Comparison of ENCODE assay signal across 19 cellular contexts in the genomic region with DNA sequence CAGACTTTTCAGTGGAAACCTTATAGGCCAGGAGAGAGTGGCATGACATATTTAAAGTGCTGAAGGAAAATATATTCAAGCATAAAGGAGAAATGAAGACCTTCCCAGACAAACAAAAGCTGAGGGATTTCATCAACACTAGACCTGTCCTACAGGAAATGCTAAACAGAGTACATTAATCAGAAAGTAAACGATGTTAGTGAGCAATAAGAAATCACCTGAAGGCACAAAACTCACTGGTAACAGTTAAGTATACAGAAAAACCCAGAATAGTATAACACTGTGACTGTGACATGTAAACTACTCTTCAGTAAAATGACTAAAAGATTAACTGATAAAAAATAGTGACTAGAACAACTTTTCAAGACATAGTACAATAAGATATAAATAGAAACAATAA.
"Had no signal": no experiment of that assay in that cellular context is flagged by ENCODE, and none has a peak within 500 bp of the region (broad histone marks: within the 10 kb centered on the region; RNA-seq: fewer than 3 reads in every experiment).

No MANE protein-coding gene starts in this region.

- H3K4me1 Mint-ChIP-seq: activated naive CD4-positive, alpha-beta T cell treated with anti-CD3 and anti-CD28 coated beads, Interleukin-2, amount 50 U/mL, for 24 hours had no signal

- H3K27ac ChIP-seq: cardiac muscle cell, gastrocnemius medialis, heart left ventricle, pancreas, thoracic aorta had no signal

- H3K4me2 ChIP-seq: smooth muscle cell had no signal

- H3K27me3 Mint-ChIP-seq: activated CD4-positive, alpha-beta T cell treated with anti-CD3 and anti-CD28 coated beads, Interleukin-2, amount 10 ng/mL, durations not matched to agents 7 days and 5 days; activated naive CD4-positive, alpha-beta T cell treated with anti-CD3 and anti-CD28 coated beads, Interleukin-2, amount 50 U/mL, for 24 hours; effector memory CD8-positive, alpha-beta T cell; naive thymus-derived CD8-positive, alpha-beta T cell had no signal

- H3K27ac Mint-ChIP-seq: activated CD4-positive, alpha-beta T cell treated with anti-CD3 and anti-CD28 coated beads, Interleukin-2, amount 10 ng/mL, durations not matched to agents 7 days and 5 days; activated CD8-positive, alpha-beta T cell treated with anti-CD3 and anti-CD28 coated beads, Interleukin-2, amount 10 ng/mL, durations not matched to agents 7 days and 5 days; activated naive CD4-positive, alpha-beta T cell treated with anti-CD3 and anti-CD28 coated beads, Interleukin-2, amount 50 U/mL, for 24 hours; effector memory CD8-positive, alpha-beta T cell; naive thymus-derived CD8-positive, alpha-beta T cell; T-helper 1 cell treated with Interleukin-12 subunit alpha and Interleukin-12 subunit beta and Interleukin-4 antibody, amounts not matched to agents 30 μg/mL and 1 μg/mL, for 36 hours had no signal

- H3K4me3 ChIP-seq: cardiac muscle cell, gastrocnemius medialis, heart left ventricle, pancreas, smooth muscle cell, stomach, thoracic aorta had no signal

- ATAC-seq: activated CD4-positive, CD25-positive, alpha-beta regulatory T cell treated with anti-CD3 and anti-CD28 coated beads, Interleukin-2, amount 50 U/mL, for 24 hours; activated CD8-positive, alpha-beta T cell treated with anti-CD3 and anti-CD28 coated beads, Interleukin-2, amount 10 ng/mL, durations not matched to agents 7 days and 5 days; effector memory CD8-positive, alpha-beta T cell; gastrocnemius medialis; heart left ventricle; naive thymus-derived CD8-positive, alpha-beta T cell; pancreas; sciatic nerve had no signal

- H3K9me3 ChIP-seq: gastrocnemius medialis, pancreas, stomach, thoracic aorta had no signal

- H3K27me3 ChIP-seq: cardiac muscle cell, gastrocnemius medialis, heart left ventricle, pancreas, stomach had no signal

- DNase-seq: activated CD4-positive, alpha-beta T cell treated with anti-CD3 and anti-CD28 coated beads, Interleukin-2, amount 10 ng/mL, durations not matched to agents 7 days and 5 days; activated CD8-positive, alpha-beta T cell treated with anti-CD3 and anti-CD28 coated beads, Interleukin-2, amount 10 ng/mL, durations not matched to agents 7 days and 5 days; activated effector memory CD4-positive, alpha-beta T cell treated with anti-CD3 and anti-CD28 coated beads, Interleukin-2, amount 50 U/mL, for 16 hours; activated T-cell treated with anti-CD3 and anti-CD28 coated beads, Interleukin-2, amount 50 U/mL, for 48 hours; effector memory CD8-positive, alpha-beta T cell; gastrocnemius medialis; heart left ventricle; mesendoderm; naive thymus-derived CD8-positive, alpha-beta T cell; pancreas; stimulated activated CD4-positive, alpha-beta T cell treated with anti-CD3 and anti-CD28 coated beads, Interleukin-4, amount 100 ng/mL, for 1 hour; stomach had no signal

- H3K36me3 ChIP-seq: cardiac muscle cell, gastrocnemius medialis, heart left ventricle, pancreas, thoracic aorta had no signal

- H3K4me3 Mint-ChIP-seq: activated CD4-positive, alpha-beta T cell treated with anti-CD3 and anti-CD28 coated beads, Interleukin-2, amount 10 ng/mL, durations not matched to agents 7 days and 5 days; activated CD8-positive, alpha-beta T cell treated with anti-CD3 and anti-CD28 coated beads, Interleukin-2, amount 10 ng/mL, durations not matched to agents 7 days and 5 days; activated naive CD4-positive, alpha-beta T cell treated with anti-CD3 and anti-CD28 coated beads, Interleukin-2, amount 50 U/mL, for 24 hours; effector memory CD8-positive, alpha-beta T cell; T-helper 1 cell treated with Interleukin-12 subunit alpha and Interleukin-12 subunit beta and Interleukin-4 antibody, amounts not matched to agents 30 μg/mL and 1 μg/mL, for 36 hours had no signal
